ENCODE assay signal across 8 cellular contexts in the genomic region with DNA sequence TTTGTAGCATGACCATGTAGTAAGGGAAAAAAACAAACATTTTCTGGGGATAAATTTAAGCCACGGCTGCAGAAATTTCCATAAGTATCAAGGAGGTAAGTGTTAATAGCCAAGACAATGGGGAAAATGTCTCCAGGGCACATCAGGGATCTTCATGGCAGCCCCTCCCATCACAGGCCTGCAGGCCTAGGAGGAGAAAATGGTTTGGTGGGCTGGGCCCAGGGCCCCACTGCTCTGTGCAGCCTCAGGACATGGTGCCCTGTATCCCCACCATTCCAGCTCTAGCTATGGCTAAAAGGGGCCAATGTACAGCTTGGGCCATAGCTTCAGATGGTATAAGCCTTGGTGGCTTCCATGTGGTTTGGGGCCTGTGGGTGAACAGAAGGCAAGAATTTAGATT.
"Had no signal": no experiment of that assay in that cellular context is flagged by ENCODE, and none has a peak within 500 bp of the region (broad histone marks: within the 10 kb centered on the region; RNA-seq: fewer than 3 reads in every experiment).

No MANE protein-coding gene starts in this region.

- DNase-seq: GDM1, GF-D8 had no signal

- FAIRE-seq: G401.6, GM12878, GM12891, GM12892, GM18507, GM19239 had no signal

- H3K4me3 ChIP-seq: GM12878 had no signal

- ATAC-seq: GM12878 had no signal
